Comparison of ENCODE assay signal across 1 cellular context in the genomic region with DNA sequence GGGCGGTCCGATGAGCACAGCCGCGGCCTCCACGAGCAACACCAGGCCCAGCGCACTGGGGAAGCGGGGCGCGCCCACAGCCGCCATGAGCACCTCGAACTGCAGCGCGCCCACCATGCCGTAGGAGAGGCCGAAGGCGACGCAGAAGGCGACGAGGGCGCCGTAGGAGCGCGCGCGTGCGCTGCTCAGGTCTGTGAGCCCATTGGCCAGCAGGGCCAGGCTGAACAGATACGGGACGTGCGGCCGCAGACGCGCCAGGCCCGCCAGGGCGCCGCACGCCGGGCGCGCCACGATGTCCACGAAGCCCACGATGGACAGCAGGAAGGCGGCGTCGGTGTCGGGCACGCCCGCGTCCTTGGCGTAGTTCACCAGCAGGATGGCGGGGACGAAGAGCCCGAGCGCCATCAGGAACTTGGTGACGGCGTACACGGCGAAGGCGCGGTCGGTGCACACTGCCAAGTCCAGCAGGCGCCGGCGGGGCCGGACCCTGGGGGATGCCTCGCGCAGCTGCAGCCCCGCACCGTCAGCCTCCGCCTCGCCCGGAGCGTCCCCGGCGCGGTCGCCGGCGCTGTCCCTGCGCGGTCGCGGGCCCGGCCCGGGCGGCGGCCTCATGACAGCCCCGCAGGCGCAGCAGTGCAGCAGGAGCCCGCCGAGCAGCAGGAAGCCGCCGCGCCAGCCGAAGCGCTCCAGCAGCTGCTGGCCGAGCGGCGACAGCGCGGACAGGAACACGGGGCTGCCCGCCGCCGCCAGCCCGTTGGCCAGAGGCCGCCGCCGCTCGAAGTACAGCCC.
A peak's percentile ranks its signal among the peaks of the same experiment; 100 is the strongest.
TF ChIP-seq lines count a peak whose summit lies in the region.

No MANE protein-coding gene starts in this region.

TF ChIP-seq in endothelial cell of umbilical vein, 7 proteins besides CTCF, POLR2A, EP300 and RAD21:
- TF ChIP-seq FOS (IDR thresholded peaks at IDR 0.05; ENCODE audit: borderline replicate concordance, insufficient read depth, low read length) (no peak), MAX (IDR thresholded peaks at IDR 0.05; ENCODE audit: insufficient read depth, insufficient read length) (peak; percentile 40), POLR2AphosphoS5 (IDR thresholded peaks at IDR 0.05; ENCODE audit: insufficient read depth, low read depth, low read length) (no peak), JUN (IDR thresholded peaks at IDR 0.05; ENCODE audit: borderline replicate concordance, insufficient read depth, insufficient read length, low read depth) (no peak), GATA2 (IDR thresholded peaks at IDR 0.05; ENCODE audit: insufficient read depth, insufficient read length, low read depth, low read length) (no peak), EZH2 (IDR thresholded peaks at IDR 0.05; ENCODE audit: borderline replicate concordance, low read depth, low read length, severe bottlenecking) (peak; percentile 38)
